1 cellular context compared by ENCODE assay signal in the genomic region with DNA sequence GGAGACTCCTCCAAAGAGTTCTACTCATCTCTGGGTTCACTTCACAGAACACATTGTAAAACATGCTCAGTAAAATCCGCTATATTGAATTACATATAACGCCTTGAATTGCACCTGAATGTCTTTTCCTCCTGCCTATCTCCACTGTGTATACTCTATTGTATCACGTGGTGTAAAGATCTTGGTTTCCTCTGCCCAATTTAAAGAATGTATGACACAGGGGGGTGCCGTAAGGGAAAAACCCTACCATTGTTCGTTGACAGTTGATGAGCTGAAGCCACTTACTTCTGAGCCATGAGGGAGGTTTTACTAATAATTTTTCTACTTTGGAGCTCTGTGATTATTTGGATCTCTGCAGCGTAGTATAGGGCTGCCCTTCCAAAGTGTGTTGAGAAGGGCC.
TF ChIP-seq lines count a peak whose summit lies in the region.

No MANE protein-coding gene starts in this region.

TF ChIP-seq in SK-N-SH, 30 proteins besides CTCF, POLR2A, EP300 and RAD21:
- TF ChIP-seq, protein P1, sequence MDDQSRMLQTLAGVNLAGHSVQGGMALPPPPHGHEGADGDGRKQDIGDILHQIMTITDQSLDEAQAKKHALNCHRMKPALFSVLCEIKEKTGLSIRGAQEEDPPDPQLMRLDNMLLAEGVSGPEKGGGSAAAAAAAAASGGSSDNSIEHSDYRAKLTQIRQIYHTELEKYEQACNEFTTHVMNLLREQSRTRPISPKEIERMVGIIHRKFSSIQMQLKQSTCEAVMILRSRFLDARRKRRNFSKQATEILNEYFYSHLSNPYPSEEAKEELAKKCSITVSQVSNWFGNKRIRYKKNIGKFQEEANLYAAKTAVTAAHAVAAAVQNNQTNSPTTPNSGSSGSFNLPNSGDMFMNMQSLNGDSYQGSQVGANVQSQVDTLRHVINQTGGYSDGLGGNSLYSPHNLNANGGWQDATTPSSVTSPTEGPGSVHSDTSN (IDR thresholded peaks at IDR 0.05): no peak
- TF ChIP-seq TEAD4 (IDR thresholded peaks at IDR 0.05; ENCODE audit: borderline replicate concordance, insufficient read depth) (no peak), RCOR1 (IDR thresholded peaks at IDR 0.05; ENCODE audit: low read length) (no peak), TCF12 (IDR thresholded peaks at IDR 0.05) (no peak), RFX5 (IDR thresholded peaks at IDR 0.05; ENCODE audit: low read length) (no peak), FOXM1 (IDR thresholded peaks at IDR 0.05; ENCODE audit: low read depth) (no peak)
- TF ChIP-seq, protein P2, sequence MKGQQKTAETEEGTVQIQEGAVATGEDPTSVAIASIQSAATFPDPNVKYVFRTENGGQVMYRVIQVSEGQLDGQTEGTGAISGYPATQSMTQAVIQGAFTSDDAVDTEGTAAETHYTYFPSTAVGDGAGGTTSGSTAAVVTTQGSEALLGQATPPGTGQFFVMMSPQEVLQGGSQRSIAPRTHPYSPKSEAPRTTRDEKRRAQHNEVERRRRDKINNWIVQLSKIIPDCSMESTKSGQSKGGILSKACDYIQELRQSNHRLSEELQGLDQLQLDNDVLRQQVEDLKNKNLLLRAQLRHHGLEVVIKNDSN (IDR thresholded peaks at IDR 0.05; ENCODE audit: borderline replicate concordance, low read depth): no peak
- TF ChIP-seq, protein P3, sequence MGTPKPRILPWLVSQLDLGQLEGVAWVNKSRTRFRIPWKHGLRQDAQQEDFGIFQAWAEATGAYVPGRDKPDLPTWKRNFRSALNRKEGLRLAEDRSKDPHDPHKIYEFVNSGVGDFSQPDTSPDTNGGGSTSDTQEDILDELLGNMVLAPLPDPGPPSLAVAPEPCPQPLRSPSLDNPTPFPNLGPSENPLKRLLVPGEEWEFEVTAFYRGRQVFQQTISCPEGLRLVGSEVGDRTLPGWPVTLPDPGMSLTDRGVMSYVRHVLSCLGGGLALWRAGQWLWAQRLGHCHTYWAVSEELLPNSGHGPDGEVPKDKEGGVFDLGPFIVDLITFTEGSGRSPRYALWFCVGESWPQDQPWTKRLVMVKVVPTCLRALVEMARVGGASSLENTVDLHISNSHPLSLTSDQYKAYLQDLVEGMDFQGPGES (IDR thresholded peaks at IDR 0.05; ENCODE audit: low read depth, low read length): no peak
TF ChIP-seq in SK-N-SH: peak in this region for 0.
